In the genomic region with DNA sequence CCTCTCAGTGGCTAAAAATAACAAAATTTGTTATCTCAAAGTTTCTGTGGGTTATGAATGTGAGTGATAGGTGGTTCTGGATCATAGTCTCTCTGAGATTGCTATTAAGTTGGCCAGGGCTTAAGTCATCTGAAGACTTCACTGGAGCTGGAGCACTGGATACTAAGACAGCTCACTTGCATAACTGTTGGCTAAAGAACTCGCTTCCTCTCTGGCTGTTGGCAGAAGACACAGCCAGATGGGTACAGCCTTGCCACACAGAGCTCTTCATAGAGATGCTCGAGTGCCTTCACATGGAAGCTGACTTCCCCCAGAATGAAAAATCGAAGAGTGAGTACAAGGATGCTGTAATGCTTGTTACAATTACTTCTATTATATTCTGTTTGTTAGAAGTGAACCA, we compare ENCODE assay signal across 19 cellular contexts.
"Had no signal": no experiment of that assay in that cellular context is flagged by ENCODE, and none has a peak within 500 bp of the region (broad histone marks: within the 10 kb centered on the region; RNA-seq: fewer than 3 reads in every experiment).

No MANE protein-coding gene starts in this region.

- ATAC-seq: natural killer cell; right lobe of liver; stimulated activated naive CD8-positive, alpha-beta T cell treated with anti-CD3 and anti-CD28 coated beads, Interleukin-15, Interleukin-2, amounts not matched to agents 100 U/mL and 50 U/mL, for 24 hours had no signal

- H3K27ac Mint-ChIP-seq: activated naive CD4-positive, alpha-beta T cell treated with anti-CD3 and anti-CD28 coated beads, Interleukin-2, amount 10 ng/mL, durations not matched to agents 7 days and 5 days; immature natural killer cell; natural killer cell; progenitor cell of endocrine pancreas; T-helper 1 cell treated with Interleukin-12 subunit alpha and Interleukin-12 subunit beta and Interleukin-4 antibody, amounts not matched to agents 30 μg/mL and 1 μg/mL, for 36 hours; type B pancreatic cell had no signal

- H3K36me3 ChIP-seq: ascending aorta, breast epithelium, esophagus squamous epithelium, right lobe of liver, suprapubic skin, WERI-Rb-1 had no signal

- DNase-seq: activated CD4-positive, alpha-beta T cell treated with anti-CD3 and anti-CD28 coated beads, Interleukin-2, amount 50 U/mL, for 48 hours; activated naive CD4-positive, alpha-beta T cell treated with anti-CD3 and anti-CD28 coated beads, Interleukin-2, amount 10 ng/mL, durations not matched to agents 7 days and 5 days; activated T-cell treated with anti-CD3 and anti-CD28 coated beads, Interleukin-2, amount 50 U/mL, for 1 hour; esophagus squamous epithelium; foreskin fibroblast; glutamatergic neuron; immature natural killer cell; natural killer cell; right lobe of liver; stimulated activated CD4-positive, alpha-beta T cell treated with anti-CD3 and anti-CD28 coated beads, Interleukin-4, amount 100 ng/mL, for 4 hours; stimulated activated naive CD8-positive, alpha-beta T cell treated with anti-CD3 and anti-CD28 coated beads, Interleukin-15, Interleukin-2, amounts not matched to agents 100 U/mL and 50 U/mL, for 24 hours; WERI-Rb-1 had no signal

- H3K27me3 Mint-ChIP-seq: activated naive CD4-positive, alpha-beta T cell treated with anti-CD3 and anti-CD28 coated beads, Interleukin-2, amount 10 ng/mL, durations not matched to agents 7 days and 5 days had no signal

- H3K36me3 Mint-ChIP-seq: activated naive CD4-positive, alpha-beta T cell treated with anti-CD3 and anti-CD28 coated beads, Interleukin-2, amount 10 ng/mL, durations not matched to agents 7 days and 5 days; immature natural killer cell; natural killer cell; type B pancreatic cell had no signal

- H3K27me3 ChIP-seq: ascending aorta, breast epithelium, esophagus squamous epithelium, right lobe of liver, suprapubic skin had no signal

- H3K9me3 Mint-ChIP-seq: activated naive CD4-positive, alpha-beta T cell treated with anti-CD3 and anti-CD28 coated beads, Interleukin-2, amount 10 ng/mL, durations not matched to agents 7 days and 5 days; natural killer cell; T-helper 1 cell treated with Interleukin-12 subunit alpha and Interleukin-12 subunit beta and Interleukin-4 antibody, amounts not matched to agents 30 μg/mL and 1 μg/mL, for 36 hours; type B pancreatic cell had no signal

- H3K4me3 ChIP-seq: ascending aorta, breast epithelium, esophagus squamous epithelium, right lobe of liver, smooth muscle cell, suprapubic skin had no signal

- H3K27ac ChIP-seq: ascending aorta, breast epithelium, esophagus squamous epithelium, right lobe of liver, suprapubic skin, WERI-Rb-1 had no signal

- H3K4me3 Mint-ChIP-seq: activated naive CD4-positive, alpha-beta T cell treated with anti-CD3 and anti-CD28 coated beads, Interleukin-2, amount 10 ng/mL, durations not matched to agents 7 days and 5 days; immature natural killer cell; natural killer cell; T-helper 1 cell treated with Interleukin-12 subunit alpha and Interleukin-12 subunit beta and Interleukin-4 antibody, amounts not matched to agents 30 μg/mL and 1 μg/mL, for 36 hours; type B pancreatic cell had no signal

- H3K4me1 ChIP-seq: ascending aorta, breast epithelium, esophagus squamous epithelium, right lobe of liver, suprapubic skin had no signal

- H3K4me2 ChIP-seq: smooth muscle cell had no signal

- H3K4me1 Mint-ChIP-seq: activated naive CD4-positive, alpha-beta T cell treated with anti-CD3 and anti-CD28 coated beads, Interleukin-2, amount 10 ng/mL, durations not matched to agents 7 days and 5 days; immature natural killer cell; natural killer cell had no signal

- H3K9me3 ChIP-seq: ascending aorta, breast epithelium, esophagus squamous epithelium, right lobe of liver, suprapubic skin had no signal
